In genomic region chr1:28244549-28245251, GRCh38 we compare ENCODE assay signal across 1 cellular context.
TF ChIP-seq lines count a peak whose summit lies in the region.

No MANE protein-coding gene starts in this region.

TF ChIP-seq in GM12878, 131 proteins besides CTCF, POLR2A, EP300 and RAD21 (continued from another document):
- TF ChIP-seq ELK1 (IDR thresholded peaks at IDR 0.05; ENCODE audit: low read depth, low read length) (0 out of 2 replicates have a peak, but pooled peaks have one; percentile 16), SKIL (IDR thresholded peaks at IDR 0.05; ENCODE audit: low read depth, poor library complexity, severe bottlenecking) (peak; percentile 96), PAX8 (IDR thresholded peaks at IDR 0.05) (0 out of 2 replicates have a peak, but pooled peaks have one; percentile 40), MYB (IDR thresholded peaks at IDR 0.05; ENCODE audit: borderline replicate concordance, low read depth, low read length) (no peak), MLLT1 (IDR thresholded peaks at IDR 0.05) (no peak), NFIC (IDR thresholded peaks at IDR 0.05; ENCODE audit: low read depth, low read length) (peak; percentile 86), CREB1 (IDR thresholded peaks at IDR 0.05; ENCODE audit: low read depth) (peak; percentile 32; the same call in 1 of the 2 replicates), SMC3 (IDR thresholded peaks at IDR 0.05; ENCODE audit: borderline replicate concordance, low read length) (no peak), BHLHE40 (IDR thresholded peaks at IDR 0.05; ENCODE audit: borderline replicate concordance in 1 of 2, low read depth in 2 of 2, low read length in 1 of 2) (peak in 1 of 2 experiments; percentile 36; a peak in 1 of 4 replicates), TAF1 (IDR thresholded peaks at IDR 0.05; ENCODE audit: borderline replicate concordance, low read depth, low read length) (peak; percentile 40; the same call in 1 of the 2 replicates)
